9 cellular contexts compared by ENCODE assay signal in genomic region chr11:13462311-13462927, GRCh38. TPM values are rescaled to one million over a fixed set of nuclear protein-coding genes. Genes with fewer than 3 reads are reported as not detected.
A peak's percentile ranks its signal among the peaks of the same experiment; 100 is the strongest.
DNase-seq lines count a peak whose midpoint lies in the region; ATAC-seq and TF ChIP-seq lines count a peak whose summit lies in the region.
"Had no signal": no experiment of that assay in that cellular context is flagged by ENCODE, and none has a peak within 500 bp of the region (broad histone marks: within the 10 kb centered on the region; RNA-seq: fewer than 3 reads in every experiment).

No MANE protein-coding gene starts in this region.

- intact Hi-C loops in ovary (cut with DNase I): no loop called here

- no peak for TF ChIP-seq POLR2A in ovary (IDR thresholded peaks at IDR 0.05)
- TF ChIP-seq POLR2A in upper lobe of left lung (IDR thresholded peaks at IDR 0.05): no peak

- peaks cover 2% of the 10 kb centered on the region for H3K9me3 Mint-ChIP-seq in glutamatergic neuron (ENCODE audit: unreplicated experiment)

- H3K4me3 ChIP-seq in ovary (peak overlapping the region; percentile 90), upper lobe of left lung (peak overlapping the region; percentile 67 to 99 (median 94))

- DNase-seq in DMS114 treated with DMSO at 0.1 percent for 48 hours (lab: John Stamatoyannopoulos, UW; ENCODE audit: unreplicated experiment) (peak; percentile 7), HS-5 (ENCODE audit: low read depth) (peak; percentile 56), RKO (ENCODE audit: low spot score) (peak; percentile 94), activated gamma-delta T cell treated with Interleukin-2 at 50 U/mL for 16 hours (peak; percentile 57), glutamatergic neuron (peak; percentile 83), ovary (peak in 2 of 5 donors; percentile 33 to 55), upper lobe of left lung (peak in 1 of 2 donors; percentile 79)

- H3K36me3 Mint-ChIP-seq in glutamatergic neuron (ENCODE audit: unreplicated experiment): no peaks in the 10 kb centered on the region

- no peaks in the 10 kb centered on the region for H3K36me3 ChIP-seq in ovary
- H3K36me3 ChIP-seq in upper lobe of left lung: no peaks in the 10 kb centered on the region

- H3K27me3 Mint-ChIP-seq in glutamatergic neuron (ENCODE audit: unreplicated experiment): peaks cover 4% of the 10 kb centered on the region

- WGBS in ovary, 3 donors: 1% methylated on average over 20 of the region's 20 CpGs
- WGBS in upper lobe of left lung, 2 donors: 2% methylated on average over 10 to 20 of the region's 20 CpGs

- H3K27me3 ChIP-seq in ovary (no peaks in the 10 kb centered on the region), upper lobe of left lung (no peaks in the 10 kb centered on the region)

- peak overlapping the region; percentile 72 for H3K27ac Mint-ChIP-seq in glutamatergic neuron (ENCODE audit: unreplicated experiment)

- ATAC-seq in GM21390 (IDR thresholded peaks at IDR 0.05; ENCODE audit: unreplicated experiment): peak; percentile 47
- ATAC-seq in upper lobe of left lung (ENCODE audit: low FRiP score in 2 of 2): peak; percentile 76 to 79

- no peaks in the 10 kb centered on the region for H3K9me3 ChIP-seq in ovary
- H3K9me3 ChIP-seq in upper lobe of left lung: no peaks in the 10 kb centered on the region

- TF ChIP-seq CTCF in glutamatergic neuron (IDR thresholded peaks at IDR 0.05; ENCODE audit: partially characterized antibody, unreplicated experiment) (no peak), ovary (IDR thresholded peaks at IDR 0.05) (no peak), upper lobe of left lung (IDR thresholded peaks at IDR 0.05) (no peak)

- H3K4me3 Mint-ChIP-seq in glutamatergic neuron (ENCODE audit: unreplicated experiment): peak overlapping the region; percentile 98

- H3K4me1 ChIP-seq in ovary (ENCODE audit: insufficient read depth) (no peaks in the 10 kb centered on the region), upper lobe of left lung (peaks cover 11 to 34% (median 17%) of the 10 kb centered on the region in 4 donors)

- TF ChIP-seq EP300 in ovary (IDR thresholded peaks at IDR 0.05): no peak
- no peak for TF ChIP-seq EP300 in upper lobe of left lung (IDR thresholded peaks at IDR 0.05)

- H3K4me1 Mint-ChIP-seq in glutamatergic neuron (ENCODE audit: low read depth, unreplicated experiment): peaks cover 4% of the 10 kb centered on the region

- H3K27ac ChIP-seq in ovary: peak overlapping the region; percentile 4 to 69
- H3K27ac ChIP-seq in upper lobe of left lung: peak overlapping the region; percentile 88 to 95 (median 93)

RNA-seq across cellular contexts. Expression of gene BTBD10, which starts 0.6 kb away (rescaled TPM):
- total RNA-seq in glutamatergic neuron (ENCODE audit: unreplicated experiment): 42.6 TPM
- total RNA-seq in ovary: 10 to 100 TPM; 23.1 to 31.4 (median 27.0) TPM
- polyA plus RNA-seq in ovary: 10 to 100 TPM; 14.8 to 23.1 TPM
- 10 to 100 TPM; 10.7 to 62.9 (median 26.6) TPM for total RNA-seq in upper lobe of left lung

RNA-seq across cellular contexts. Expression of gene PTH, which starts 33.4 kb away (rescaled TPM):
- total RNA-seq in glutamatergic neuron (ENCODE audit: unreplicated experiment) (not detected), ovary (not detected), upper lobe of left lung (not detected)
- not detected for polyA plus RNA-seq in ovary
- total RNA-seq: glomerular endothelial cell had no signal
